Comparison of ENCODE assay signal across 26 cellular contexts in genomic region chr5:143168877-143169810, GRCh38.
"Had no signal": no experiment of that assay in that cellular context is flagged by ENCODE, and none has a peak within 500 bp of the region (broad histone marks: within the 10 kb centered on the region; RNA-seq: fewer than 3 reads in every experiment).

No MANE protein-coding gene starts in this region.

- H3K9ac ChIP-seq: SK-N-SH had no signal

- H3K9me2 ChIP-seq: SK-N-SH had no signal

- ATAC-seq: activated CD4-positive, CD25-positive, alpha-beta regulatory T cell treated with anti-CD3 and anti-CD28 coated beads, Interleukin-2, amount 50 U/mL, for 24 hours; activated CD8-positive, alpha-beta T cell treated with anti-CD3 and anti-CD28 coated beads for 36 hours; activated T-cell treated with anti-CD3 and anti-CD28 coated beads, Interleukin-2, amount 50 U/mL, for 72 hours; Panc1 had no signal

- H3K27ac ChIP-seq: RWPE1, SJCRH30 had no signal

- H3K4me2 ChIP-seq: SK-N-SH had no signal

- DNase-seq: activated CD4-positive, alpha-beta T cell treated with anti-CD3 and anti-CD28 coated beads for 4 hours; activated CD8-positive, alpha-beta memory T cell treated with anti-CD3 and anti-CD28 coated beads, Interleukin-2, amount 50 U/mL, for 4 hours; activated CD8-positive, alpha-beta T cell treated with anti-CD3 and anti-CD28 coated beads for 36 hours; activated gamma-delta T cell treated with Interleukin-2 at 50 U/mL for 16 hours; activated naive CD4-positive, alpha-beta T cell treated with anti-CD3 and anti-CD28 coated beads, Interleukin-2, amount 10 ng/mL, durations not matched to agents 7 days and 5 days; activated naive CD8-positive, alpha-beta T cell treated with anti-CD3 and anti-CD28 coated beads for 36 hours; activated T-cell treated with anti-CD3 and anti-CD28 coated beads, Interleukin-2, amount 50 U/mL, for 72 hours; anterior cingulate cortex; caudate nucleus; KG1; MG63; NCI-H1105 treated with DMSO at 0.1 percent for 48 hours; NCI-H1436 treated with DMSO at 0.1 percent for 48 hours; NCI-H187; NCI-H2081; NCI-H226; NCI-H774; OCI-M1; Right ventricle myocardium superior; SJCRH30; SK-N-SH; T-helper 1 cell had no signal

- H3K4me1 ChIP-seq: breast epithelium, SJCRH30 had no signal

- H3K36me3 ChIP-seq: breast epithelium, MG63, SJCRH30 had no signal

- H3K9me3 ChIP-seq: breast epithelium, MG63, SJCRH30, SK-N-SH had no signal

- H3K4me3 ChIP-seq: breast epithelium, MG63, SJCRH30 had no signal

- H3K27me3 ChIP-seq: breast epithelium, MG63, SJCRH30 had no signal
